21 cellular contexts compared by ENCODE assay signal in genomic region chr22:41904450-41905410, GRCh38. TPM values are rescaled to one million over a fixed set of nuclear protein-coding genes. Genes with fewer than 3 reads are reported as not detected.
"Had no signal": no experiment of that assay in that cellular context is flagged by ENCODE, and none has a peak within 500 bp of the region (broad histone marks: within the 10 kb centered on the region; RNA-seq: fewer than 3 reads in every experiment).

No MANE protein-coding gene starts in this region.

- DNase-seq: activated CD4-positive, alpha-beta T cell treated with anti-CD3 and anti-CD28 coated beads, Interleukin-2, amount 50 U/mL, for 4 hours; activated CD4-positive, CD25-positive, alpha-beta regulatory T cell treated with anti-CD3 and anti-CD28 coated beads, Interleukin-2, amount 50 U/mL, for 72 hours; activated effector memory CD4-positive, alpha-beta T cell treated with Interleukin-2 at 50 U/mL for 16 hours; amygdala; nephron progenitor cell; ovary; sigmoid colon; spleen; T-cell; T1000 had no signal

- H3K27ac ChIP-seq: coronary artery, esophagus muscularis mucosa, ovary, sigmoid colon, spleen, tibial nerve, vagina had no signal

- H3K27me3 ChIP-seq: ovary, vagina had no signal

- H3K36me3 Mint-ChIP-seq: activated naive CD8-positive, alpha-beta T cell had no signal

- H3K4me3 ChIP-seq: coronary artery, esophagus muscularis mucosa, ovary, sigmoid colon, spleen, tibial nerve, vagina had no signal

- H3K4me3 Mint-ChIP-seq: activated naive CD8-positive, alpha-beta T cell; brain; central memory CD8-positive, alpha-beta T cell; nephron progenitor cell; T-cell had no signal

- ATAC-seq: T-cell had no signal

- H3K27ac Mint-ChIP-seq: activated naive CD8-positive, alpha-beta T cell; nephron progenitor cell had no signal

- H3K4me1 Mint-ChIP-seq: brain had no signal

- H3K36me3 ChIP-seq: ovary had no signal

- H3K9me3 ChIP-seq: esophagus muscularis mucosa, ovary, sigmoid colon, spleen, tibial nerve, vagina had no signal

- H3K9me3 Mint-ChIP-seq: brain; central memory CD8-positive, alpha-beta T cell; nephron progenitor cell; T-cell had no signal

RNA-seq across cellular contexts. Expression of gene SHISA8, which starts 10.1 kb away (rescaled TPM):
- total RNA-seq: fibroblast of villous mesenchyme, glomerular endothelial cell, kidney epithelial cell, liver, sigmoid colon, vagina had no signal
- polyA plus RNA-seq: liver, ovary had no signal

RNA-seq across cellular contexts. Expression of gene TNFRSF13C, which starts 21.9 kb away (rescaled TPM):
- total RNA-seq: glomerular endothelial cell, sigmoid colon, vagina had no signal

RNA-seq across cellular contexts. Expression of gene CENPM, which starts 42.2 kb away (rescaled TPM):
- total RNA-seq: esophagus muscularis mucosa, vagina had no signal
